22 cellular contexts compared by ENCODE assay signal in genomic region chr5:149001154-149001553, GRCh38.
"Had no signal": no experiment of that assay in that cellular context is flagged by ENCODE, and none has a peak within 500 bp of the region (broad histone marks: within the 10 kb centered on the region; RNA-seq: fewer than 3 reads in every experiment).

No MANE protein-coding gene starts in this region.

- H3K36me3 ChIP-seq: lower lobe of right lung, neutrophil, right lobe of liver, suprapubic skin had no signal

- DNase-seq: activated CD4-positive, alpha-beta T cell treated with anti-CD3 and anti-CD28 coated beads, Interleukin-2, amount 50 U/mL, for 48 hours; activated CD4-positive, CD25-positive, alpha-beta regulatory T cell treated with anti-CD3 and anti-CD28 coated beads, Interleukin-2, amount 50 U/mL, for 72 hours; activated CD8-positive, alpha-beta memory T cell treated with anti-CD3 and anti-CD28 coated beads, Interleukin-2, amount 10 ng/mL, durations not matched to agents 7 days and 5 days; activated effector memory CD4-positive, alpha-beta T cell treated with Interleukin-2 at 50 U/mL for 16 hours; activated T-cell treated with anti-CD3 and anti-CD28 coated beads, Interleukin-2, amount 50 U/mL, for 24 hours; aorta; caudate nucleus; cortex of kidney; effector CD8-positive, alpha-beta T cell; hypothalamus; lower lobe of right lung; naive thymus-derived CD4-positive, alpha-beta T cell; right lobe of liver; stimulated activated CD4-positive, alpha-beta T cell treated with anti-CD3 and anti-CD28 coated beads, Interleukin-4, amount 100 ng/mL, for 1 hour; stimulated activated CD8-positive, alpha-beta memory T cell treated with anti-CD3 and anti-CD28 coated beads, Interleukin-4, amount 100 ng/mL, for 48 hours; stimulated activated naive CD8-positive, alpha-beta T cell treated with anti-CD3 and anti-CD28 coated beads, Interleukin-15, Interleukin-2, amounts not matched to agents 100 U/mL and 50 U/mL, for 24 hours; SW 1271 had no signal

- ATAC-seq: activated naive CD4-positive, alpha-beta T cell treated with anti-CD3 and anti-CD28 coated beads, Interleukin-2, amount 50 U/mL, for 72 hours; naive thymus-derived CD4-positive, alpha-beta T cell; stimulated activated naive CD8-positive, alpha-beta T cell treated with anti-CD3 and anti-CD28 coated beads, Interleukin-15, Interleukin-2, amounts not matched to agents 100 U/mL and 50 U/mL, for 24 hours had no signal

- H3K9me3 Mint-ChIP-seq: activated naive CD4-positive, alpha-beta T cell treated with anti-CD3 and anti-CD28 coated beads, Interleukin-2, amount 50 U/mL, for 72 hours; activated T-cell treated with anti-CD3 and anti-CD28 coated beads, Interleukin-2, amount 50 U/mL, for 24 hours; naive thymus-derived CD4-positive, alpha-beta T cell; T-helper 2 cell treated with Interferon-gamma antibody and Interleukin-4, amounts not matched to agents 5 μg/mL and 100 μg/mL, for 36 hours; type B pancreatic cell had no signal

- H3K27ac Mint-ChIP-seq: activated CD8-positive, alpha-beta memory T cell treated with anti-CD3 and anti-CD28 coated beads, Interleukin-2, amount 10 ng/mL, durations not matched to agents 7 days and 5 days; activated naive CD4-positive, alpha-beta T cell treated with anti-CD3 and anti-CD28 coated beads, Interleukin-2, amount 50 U/mL, for 72 hours; activated T-cell treated with anti-CD3 and anti-CD28 coated beads, Interleukin-2, amount 50 U/mL, for 24 hours; naive thymus-derived CD4-positive, alpha-beta T cell; T-helper 2 cell treated with Interferon-gamma antibody and Interleukin-4, amounts not matched to agents 5 μg/mL and 100 μg/mL, for 36 hours had no signal

- H3K4me1 Mint-ChIP-seq: activated CD8-positive, alpha-beta memory T cell treated with anti-CD3 and anti-CD28 coated beads, Interleukin-2, amount 10 ng/mL, durations not matched to agents 7 days and 5 days; naive thymus-derived CD4-positive, alpha-beta T cell had no signal

- H3K4me3 ChIP-seq: lower lobe of right lung, right lobe of liver, suprapubic skin had no signal

- H3K9me3 ChIP-seq: lower lobe of right lung, neutrophil, right lobe of liver, suprapubic skin had no signal

- H3K4me3 Mint-ChIP-seq: activated CD8-positive, alpha-beta memory T cell treated with anti-CD3 and anti-CD28 coated beads, Interleukin-2, amount 10 ng/mL, durations not matched to agents 7 days and 5 days; activated T-cell treated with anti-CD3 and anti-CD28 coated beads, Interleukin-2, amount 50 U/mL, for 24 hours; naive thymus-derived CD4-positive, alpha-beta T cell; T-helper 2 cell treated with Interferon-gamma antibody and Interleukin-4, amounts not matched to agents 5 μg/mL and 100 μg/mL, for 36 hours; type B pancreatic cell had no signal

- H3K27ac ChIP-seq: lower lobe of right lung, neutrophil, right lobe of liver, suprapubic skin had no signal

- H3K27me3 ChIP-seq: right lobe of liver, suprapubic skin had no signal

- H3K36me3 Mint-ChIP-seq: activated CD8-positive, alpha-beta memory T cell treated with anti-CD3 and anti-CD28 coated beads, Interleukin-2, amount 10 ng/mL, durations not matched to agents 7 days and 5 days; activated naive CD4-positive, alpha-beta T cell treated with anti-CD3 and anti-CD28 coated beads, Interleukin-2, amount 50 U/mL, for 72 hours; naive thymus-derived CD4-positive, alpha-beta T cell; type B pancreatic cell had no signal
